ENCODE assay signal across 9 cellular contexts in the genomic region with DNA sequence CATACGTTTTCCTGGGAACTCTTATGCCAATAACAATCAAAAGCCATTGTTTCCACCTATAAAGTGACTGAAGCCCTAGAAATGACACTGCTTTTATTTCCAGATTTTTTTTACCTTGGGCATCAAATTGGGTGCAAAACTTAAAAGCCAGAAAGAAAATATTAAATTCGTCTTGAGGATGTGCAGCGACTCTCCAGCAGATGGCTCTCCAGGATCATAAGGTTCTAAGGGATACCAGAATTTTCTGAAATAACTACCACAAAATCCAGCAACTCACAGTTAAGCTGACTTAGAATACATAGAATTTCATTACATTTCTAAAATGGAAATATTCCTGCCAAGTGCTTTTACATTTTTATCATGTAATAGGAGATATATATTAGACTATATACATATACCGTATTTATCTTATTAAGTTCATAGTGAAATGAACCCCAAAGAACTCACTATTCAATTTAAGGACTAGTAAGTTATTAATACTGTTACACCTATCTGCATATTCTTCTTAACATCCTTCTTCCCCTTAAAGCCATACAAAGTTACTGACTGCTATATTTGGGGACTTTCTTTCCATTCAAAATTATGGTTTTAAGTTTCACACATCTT. TPM values are rescaled to one million over a fixed set of nuclear protein-coding genes. Genes with fewer than 3 reads are reported as not detected.
DNase-seq lines count a peak whose midpoint lies in the region; ATAC-seq and TF ChIP-seq lines count a peak whose summit lies in the region.
"Had no signal": no experiment of that assay in that cellular context is flagged by ENCODE, and none has a peak within 500 bp of the region (broad histone marks: within the 10 kb centered on the region; RNA-seq: fewer than 3 reads in every experiment).

No MANE protein-coding gene starts in this region.

- 21 to 24% (median 23%) methylated on average over 4 of the region's 4 CpGs for WGBS in stomach, 5 donors

- in situ Hi-C loops in T47D (cut with HindIII; ENCODE audit: low pct_unique_long_range_greater_than_20kb, low sequenced_read_pairs) = no loop called here

- DNase-seq in NCI-H510A treated with DMSO at 0.1 percent for 48 hours (lab: John Stamatoyannopoulos, UW) (peak; percentile 45), NCI-H510A (lab: John Stamatoyannopoulos, UW) (no peak), LNCaP clone FGC (ENCODE audit: low read depth) (peak; percentile 35), RPMI8226 (peak; percentile 50), T47D (ENCODE audit: low read depth in 1 of 2, low spot score in 1 of 2) (peak; percentile 32 to 76), kidney tubule cell (ENCODE audit: low spot score) (peak; percentile 67), stomach (no peak)
- DNase-seq: activated naive CD8-positive, alpha-beta T cell treated with anti-CD3 and anti-CD28 coated beads, Interleukin-2, amount 10 ng/mL, durations not matched to agents 7 days and 5 days had no signal

- TF ChIP-seq EP300 in stomach (IDR thresholded peaks at IDR 0.05) = no peak

- H3K36me3 ChIP-seq in stomach = no peaks in the 10 kb centered on the region

- no peaks in the 10 kb centered on the region for H3K27me3 ChIP-seq in stomach

- H3K4me3 ChIP-seq in LNCaP clone FGC (ENCODE audit: low read depth, low read length) (no peak overlapping the region), stomach (no peak overlapping the region)

- TF ChIP-seq CTCF in LNCaP clone FGC (IDR thresholded peaks at IDR 0.05; ENCODE audit: control insufficient read depth, extremely low read depth, insufficient read depth) (peak; percentile 82), stomach (IDR thresholded peaks at IDR 0.05) (peak in 4 of 7 experiments; percentile 52 to 65 (median 58))

- TF ChIP-seq POLR2A in stomach (IDR thresholded peaks at IDR 0.05) = no peak

- peaks cover 0 to 5% (median 0%) of the 10 kb centered on the region in 4 donors for H3K4me1 ChIP-seq in stomach

- intact Hi-C loops in stomach (cut with DNase I; ENCODE audit: low total_unique reads) = no loop called here

- ATAC-seq in GM19023 (IDR thresholded peaks at IDR 0.05; ENCODE audit: unreplicated experiment) = no peak

- no peak overlapping the region for H3K27ac ChIP-seq in stomach

- no peaks in the 10 kb centered on the region for H3K9me3 ChIP-seq in stomach

RNA-seq across cellular contexts. Expression of a gene that starts 44.0 kb away (rescaled TPM):
- 10 to 100 TPM in 1 of 5 donors, 1 to 10 TPM in 3, not detected in 1; 1.9 to 14.3 (median 3.9) TPM for total RNA-seq in stomach
- polyA plus RNA-seq in stomach = under 1 TPM; 0.40 to 0.76 (median 0.50) TPM
- total RNA-seq: activated naive CD8-positive, alpha-beta T cell treated with anti-CD3 and anti-CD28 coated beads, Interleukin-2, amount 10 ng/mL, durations not matched to agents 7 days and 5 days had no signal

Comparison
In these comparisons a context has a peak if more than half of its experiments do, and no peak if none do; other contexts are left out.
1. DNase-seq: peak in NCI-H510A treated with DMSO at 0.1 percent for 48 hours (single experiment), LNCaP clone FGC (single experiment), RPMI8226 (single experiment), T47D (2 of 2) and kidney tubule cell (single experiment); none in NCI-H510A (single experiment) and stomach (single experiment).